1 cellular context compared by ENCODE assay signal in genomic region chr3:170780955-170781354, GRCh38.
A peak's percentile ranks its signal among the peaks of the same experiment; 100 is the strongest.
TF ChIP-seq lines count a peak whose summit lies in the region.

No MANE protein-coding gene starts in this region.

TF ChIP-seq in K562, 482 proteins besides CTCF, POLR2A, EP300 and RAD21 (continued from another document):
- peak; percentile 29; the same call in 1 of the 2 replicates for TF ChIP-seq ZNF592 (IDR thresholded peaks at IDR 0.05)
- no peak for TF ChIP-seq NKRF (IDR thresholded peaks at IDR 0.05; ENCODE audit: borderline replicate concordance)
- no peak for TF ChIP-seq NR4A1 (CRISPR knock-in tag; IDR thresholded peaks at IDR 0.05)
- TF ChIP-seq NR4A1 (tag; IDR thresholded peaks at IDR 0.05) = 0 out of 2 replicates have a peak, but pooled peaks have one; percentile 20
- TF ChIP-seq NR2C2 (CRISPR knock-in tag; IDR thresholded peaks at IDR 0.05) = no peak
- TF ChIP-seq NR2C2 (tag; IDR thresholded peaks at IDR 0.05) = 0 out of 2 replicates have a peak, but pooled peaks have one; percentile 30
- peak; percentile 52 for TF ChIP-seq PRDM10 (IDR thresholded peaks at IDR 0.05; ENCODE audit: partially characterized antibody)
- TF ChIP-seq ZNF280B (CRISPR knock-in tag; IDR thresholded peaks at IDR 0.05) = no peak
- no peak for TF ChIP-seq ADNP (tag; IDR thresholded peaks at IDR 0.05)
- TF ChIP-seq FOXJ2 (tag; IDR thresholded peaks at IDR 0.05) = peak; percentile 66; the same call in 1 of the 2 replicates
- TF ChIP-seq C11orf30 (IDR thresholded peaks at IDR 0.05; ENCODE audit: low read depth) = peak; percentile 18; the same call in 1 of the 2 replicates
- TF ChIP-seq ZNF311 (CRISPR knock-in tag; IDR thresholded peaks at IDR 0.05) = 0 out of 2 replicates have a peak, but pooled peaks have one; percentile 36
- TF ChIP-seq ZNF384 (IDR thresholded peaks at IDR 0.05; ENCODE audit: low read depth, low read length) = no peak
- no peak for TF ChIP-seq ZNF79 (CRISPR knock-in tag; IDR thresholded peaks at IDR 0.05; ENCODE audit: low read depth)
- TF ChIP-seq RBM34 (IDR thresholded peaks at IDR 0.05; ENCODE audit: borderline replicate concordance, insufficient read depth, low read length) = no peak
